Comparison of ENCODE assay signal across 1 cellular context in genomic region chr11:65817312-65817814, GRCh38.
A peak's percentile ranks its signal among the peaks of the same experiment; 100 is the strongest.
TF ChIP-seq lines count a peak whose summit lies in the region.

No MANE protein-coding gene starts in this region.

TF ChIP-seq in HepG2, 621 proteins besides CTCF, POLR2A, EP300 and RAD21:
- TF ChIP-seq ZNF121 (CRISPR knock-in tag; IDR thresholded peaks at IDR 0.05) (peak; percentile 88), MXD3 (CRISPR knock-in tag; IDR thresholded peaks at IDR 0.05) (no peak), FOXM1 (CRISPR knock-in tag; IDR thresholded peaks at IDR 0.05) (no peak), ZMYM3 (CRISPR knock-in tag; IDR thresholded peaks at IDR 0.05) (peak; percentile 53; the same call in 1 of the 2 replicates), AGO1 (IDR thresholded peaks at IDR 0.05; ENCODE audit: low read depth, low read length, poor library complexity, severe bottlenecking) (no peak), KAT8 (CRISPR knock-in tag; IDR thresholded peaks at IDR 0.05) (0 out of 2 replicates have a peak, but pooled peaks have one; percentile 11), ZNF770 (CRISPR knock-in tag; IDR thresholded peaks at IDR 0.05) (peak; percentile 97)
